In the genomic region with DNA sequence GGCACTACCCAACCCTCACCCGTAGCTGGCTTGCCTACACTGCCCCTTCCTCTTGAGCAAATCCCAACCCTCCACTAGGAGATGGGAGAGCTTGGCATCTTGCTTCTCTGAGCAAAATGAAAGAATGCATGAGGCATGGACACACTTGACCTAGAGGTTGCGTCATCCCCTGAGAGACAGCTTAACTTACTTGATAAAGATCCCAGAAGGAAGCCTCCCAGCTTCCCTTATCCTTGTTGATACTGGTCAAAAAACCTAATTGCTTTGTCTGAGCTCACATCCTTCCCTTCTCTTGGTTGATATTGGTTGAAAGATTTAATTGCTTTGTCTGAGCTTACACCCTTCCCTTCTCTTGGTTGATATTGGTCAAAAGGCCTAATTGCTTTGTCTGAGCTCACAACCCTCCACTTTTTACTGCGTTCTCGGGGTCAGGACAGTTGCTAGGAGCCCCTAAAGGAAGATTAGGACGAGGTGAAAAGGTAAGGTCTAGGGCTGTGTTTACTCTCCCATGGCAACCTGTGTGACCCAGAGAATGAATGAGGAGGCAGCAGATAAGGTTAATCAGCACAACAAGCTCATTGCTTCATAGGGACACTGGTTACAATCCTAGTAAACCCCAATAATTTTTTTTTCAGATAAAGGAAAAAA, we compare ENCODE assay signal across 1 cellular context.
TF ChIP-seq lines count a peak whose summit lies in the region.

No MANE protein-coding gene starts in this region.

TF ChIP-seq in WTC11, 78 proteins besides CTCF, POLR2A, EP300 and RAD21 (continued from another document):
- no peak for TF ChIP-seq ZBTB43 (CRISPR knock-in tag; IDR thresholded peaks at IDR 0.05)
- no peak for TF ChIP-seq HMGXB4 (CRISPR knock-in tag; IDR thresholded peaks at IDR 0.05)
- no peak for TF ChIP-seq ARID4B (CRISPR knock-in tag; IDR thresholded peaks at IDR 0.05; ENCODE audit: borderline replicate concordance)
- no peak for TF ChIP-seq ATF3 (CRISPR knock-in tag; conservative IDR thresholded peaks at IDR 0.05)
- TF ChIP-seq EMX1 (CRISPR knock-in tag; IDR thresholded peaks at IDR 0.05) = no peak
TF ChIP-seq in WTC11: peak in this region for 0.
